ENCODE assay signal across 1 cellular context in genomic region chr11:9601041-9601875, GRCh38.
TF ChIP-seq lines count a peak whose summit lies in the region.

No MANE protein-coding gene starts in this region.

TF ChIP-seq in GM12878, 131 proteins besides CTCF, POLR2A, EP300 and RAD21 (continued from another document):
- TF ChIP-seq NR2C2 (IDR thresholded peaks at IDR 0.05; ENCODE audit: borderline replicate concordance, control insufficient read depth, insufficient read length, low read depth) (no peak), NR2F1 (conservative IDR thresholded peaks at IDR 0.05) (peak; percentile 82), RELA (IDR thresholded peaks at IDR 0.05; ENCODE audit: borderline replicate concordance, partially characterized antibody) (peak; percentile 17), BCL11A (IDR thresholded peaks at IDR 0.05; ENCODE audit: low read depth, low read length) (peak; percentile 62; the same call in 1 of the 2 replicates), CHD2 (IDR thresholded peaks at IDR 0.05; ENCODE audit: borderline replicate concordance, low read depth, low read length) (peak; percentile 42; the same call in 1 of the 2 replicates), FOS (IDR thresholded peaks at IDR 0.05; ENCODE audit: borderline replicate concordance, extremely low read depth, insufficient read length) (no peak), HCFC1 (IDR thresholded peaks at IDR 0.05; ENCODE audit: low read length) (0 out of 2 replicates have a peak, but pooled peaks have one; percentile 33), EED (IDR thresholded peaks at IDR 0.05; ENCODE audit: low read depth) (peak; percentile 97), ZNF24 (IDR thresholded peaks at IDR 0.05) (no peak), NFXL1 (IDR thresholded peaks at IDR 0.05; ENCODE audit: borderline replicate concordance) (no peak), RELB (IDR thresholded peaks at IDR 0.05; ENCODE audit: low read depth) (peak; percentile 76), KAT2A (conservative IDR thresholded peaks at IDR 0.05; ENCODE audit: control insufficient read depth, low read depth, low read length) (no peak), STAT1 (conservative IDR thresholded peaks at IDR 0.05) (no peak), SPI1 (IDR thresholded peaks at IDR 0.05; ENCODE audit: borderline replicate concordance, insufficient read depth, low read depth, low read length) (peak; percentile 7), MEF2A (IDR thresholded peaks at IDR 0.05; ENCODE audit: insufficient read depth, low read depth, low read length) (peak; percentile 81), SIN3A (IDR thresholded peaks at IDR 0.05; ENCODE audit: low read depth, low read length) (no peak), TBL1XR1 (IDR thresholded peaks at IDR 0.05; ENCODE audit: low read depth, low read length) (peak; percentile 76), EGR1 (IDR thresholded peaks at IDR 0.05; ENCODE audit: borderline replicate concordance in 1 of 2, low read depth in 2 of 2, low read length in 2 of 2) (peak in 1 of 2 experiments; percentile 62; a peak in 2 of 3 replicates), PML (IDR thresholded peaks at IDR 0.05; ENCODE audit: low read length) (peak; percentile 72), JUND (IDR thresholded peaks at IDR 0.05; ENCODE audit: low read depth, low read length) (no peak), TCF7 (IDR thresholded peaks at IDR 0.05; ENCODE audit: borderline replicate concordance) (no peak), FOXM1 (IDR thresholded peaks at IDR 0.05; ENCODE audit: low read depth, low read length) (peak; percentile 75; the same call in 1 of the 2 replicates), CUX1 (IDR thresholded peaks at IDR 0.05; ENCODE audit: insufficient replicate concordance, low read depth, low read length) (no peak), JUNB (IDR thresholded peaks at IDR 0.05) (no peak), TCF12 (IDR thresholded peaks at IDR 0.05; ENCODE audit: low read depth, low read length) (peak; percentile 58; the same call in 1 of the 2 replicates), ZBTB40 (IDR thresholded peaks at IDR 0.05; ENCODE audit: borderline replicate concordance) (peak; percentile 56; the same call in 1 of the 2 replicates), IKZF1 (conservative IDR thresholded peaks at IDR 0.05) (peak; percentile 94), SUPT20H (IDR thresholded peaks at IDR 0.05; ENCODE audit: borderline replicate concordance, control insufficient read depth, low read depth, low read length) (no peak), NBN (IDR thresholded peaks at IDR 0.05) (peak; percentile 76; the same call in 1 of the 2 replicates), LARP7 (IDR thresholded peaks at IDR 0.05) (0 out of 2 replicates have a peak, but pooled peaks have one; percentile 38), MAX (IDR thresholded peaks at IDR 0.05; ENCODE audit: low read depth, low read length) (no peak), E2F8 (IDR thresholded peaks at IDR 0.05; ENCODE audit: low read depth, partially characterized antibody) (no peak), CREB1 (IDR thresholded peaks at IDR 0.05; ENCODE audit: low read depth) (peak; percentile 52; the same call in 1 of the 2 replicates), PAX5 (IDR thresholded peaks at IDR 0.05; ENCODE audit: borderline replicate concordance, low read depth, low read length) (peak; percentile 70; the same call in 1 of the 2 replicates), TCF3 (IDR thresholded peaks at IDR 0.05; ENCODE audit: borderline replicate concordance, insufficient read depth, low read depth, low read length) (no peak; the same call in none of the 2 replicates), YY1 (IDR thresholded peaks at IDR 0.05; ENCODE audit: low read depth, low read length) (0 out of 2 replicates have a peak, but pooled peaks have one; percentile 26), MYB (IDR thresholded peaks at IDR 0.05; ENCODE audit: borderline replicate concordance, low read depth, low read length) (no peak), CBX3 (IDR thresholded peaks at IDR 0.05; ENCODE audit: borderline replicate concordance, low read depth) (no peak), DPF2 (IDR thresholded peaks at IDR 0.05) (no peak; the same call in none of the 2 replicates), POU2F2 (IDR thresholded peaks at IDR 0.05; ENCODE audit: borderline replicate concordance, low read depth, low read length) (peak; percentile 97; the same call in 2 of the 3 replicates), PBX3 (IDR thresholded peaks at IDR 0.05; ENCODE audit: insufficient replicate concordance, low read depth, low read length) (no peak)
